12 cellular contexts compared by ENCODE assay signal in genomic region chr19:43085801-43086530, GRCh38. TPM values are rescaled to one million over a fixed set of nuclear protein-coding genes. Genes with fewer than 3 reads are reported as not detected.
A peak's percentile ranks its signal among the peaks of the same experiment; 100 is the strongest.
DNase-seq lines count a peak whose midpoint lies in the region; ATAC-seq and TF ChIP-seq lines count a peak whose summit lies in the region.
"Not testable (repeated sequence)": the region's sequence is repeated elsewhere in the genome, so short reads cannot be mapped to it uniquely, and the experiment has no call there.
"Had no signal": no experiment of that assay in that cellular context is flagged by ENCODE, and none has a peak within 500 bp of the region (broad histone marks: within the 10 kb centered on the region; RNA-seq: fewer than 3 reads in every experiment).

No MANE protein-coding gene starts in this region.

- H3K4me3 Mint-ChIP-seq in HFFc6, result not testable (repeated sequence)

- H3K4me1 ChIP-seq in foreskin keratinocyte, result not testable (repeated sequence)

- not testable (repeated sequence) for H3K27ac ChIP-seq in foreskin keratinocyte

- H3K4me3 ChIP-seq in AG10803 (ENCODE audit: low read length); epithelial cell of esophagus (ENCODE audit: low read length): not testable (repeated sequence)

- H3K9me3 Mint-ChIP-seq in HFFc6, result not testable (repeated sequence)

- peak; percentile 73 for DNase-seq in AG10803 (ENCODE audit: low read depth)
- DNase-seq in GM03348 (ENCODE audit: low spot score), result peak; percentile 7
- DNase-seq in HFFc6, result not testable (repeated sequence)
- peak; percentile 98 for DNase-seq in SW480 (ENCODE audit: low spot score)
- DNase-seq in epithelial cell of esophagus (ENCODE audit: low read depth), result peak; percentile 77
- DNase-seq in foreskin keratinocyte, result peak; percentile 60 to 69
- DNase-seq in renal cortical epithelial cell (ENCODE audit: low read depth), result peak; percentile 15

- not testable (repeated sequence) for TF ChIP-seq CTCF in AG10803 (conservative IDR thresholded peaks at IDR 0.05; ENCODE audit: low read length); HFFc6 (IDR thresholded peaks at IDR 0.05); epithelial cell of esophagus (IDR thresholded peaks at IDR 0.05; ENCODE audit: insufficient read depth, low read depth, low read length, missing control alignments); foreskin keratinocyte (conservative IDR thresholded peaks at IDR 0.05)

- H3K36me3 Mint-ChIP-seq in HFFc6 (ENCODE audit: low read depth), result peaks cover 33% of the 10 kb centered on the region

- peaks cover 67% of the 10 kb centered on the region for H3K4me1 Mint-ChIP-seq in HFFc6 (ENCODE audit: low read depth)

- H3K27me3 ChIP-seq in foreskin keratinocyte, result not testable (repeated sequence)

- ATAC-seq in foreskin keratinocyte, result not testable (repeated sequence)

- peak overlapping the region; percentile 59 for H3K27ac Mint-ChIP-seq in HFFc6

- not testable (repeated sequence) for H3K27me3 Mint-ChIP-seq in HFFc6 (ENCODE audit: insufficient read depth)

RNA-seq across cellular contexts. Expression of gene PSG2, which starts 3.5 kb away (rescaled TPM):
- 1 to 10 TPM; 1.7 to 4.0 (median 2.9) TPM for total RNA-seq in HFFc6 (2021; fragmentation: NEBNext Ultra II Directional; extraction: Animal tissue kit (Norgen Biotek cat#: 25700))
- total RNA-seq in foreskin keratinocyte, result not detected in 2 replicates
- polyA plus RNA-seq in foreskin keratinocyte, result not detected in 2 replicates
- not detected in 2 replicates for total RNA-seq in renal cortical epithelial cell
- total RNA-seq: CD8-positive, alpha-beta memory T cell; H4; HT1080; K562 had no signal
- polyA plus RNA-seq: CD4-positive, CD25-positive, alpha-beta regulatory T cell; CD8-positive, alpha-beta memory T cell; K562 had no signal

RNA-seq across cellular contexts. Expression of gene PSG11, which starts 59.7 kb away (rescaled TPM):
- total RNA-seq in HFFc6 (2021; fragmentation: NEBNext Ultra II Directional; extraction: Animal tissue kit (Norgen Biotek cat#: 25700)), result under 1 TPM in 5 of 6 experiments, not detected in 1; 0.19 to 0.84 (median 0.47) TPM
- total RNA-seq in foreskin keratinocyte, result not detected in 2 replicates
- polyA plus RNA-seq in foreskin keratinocyte, result not detected in 2 replicates
- total RNA-seq in renal cortical epithelial cell, result not detected in 2 replicates
- total RNA-seq: CD4-positive, CD25-positive, alpha-beta regulatory T cell; CD8-positive, alpha-beta memory T cell; H4; HT1080; K562 had no signal
- polyA plus RNA-seq: CD4-positive, CD25-positive, alpha-beta regulatory T cell; CD8-positive, alpha-beta memory T cell; K562 had no signal
